In genomic region chr19:45276284-45276687, GRCh38 we compare ENCODE assay signal across 1 cellular context.
TF ChIP-seq lines count a peak whose summit lies in the region.

No MANE protein-coding gene starts in this region.

TF ChIP-seq in HepG2, 621 proteins besides CTCF, POLR2A, EP300 and RAD21 (continued from another document and continues in another):
- TF ChIP-seq, protein P1, sequence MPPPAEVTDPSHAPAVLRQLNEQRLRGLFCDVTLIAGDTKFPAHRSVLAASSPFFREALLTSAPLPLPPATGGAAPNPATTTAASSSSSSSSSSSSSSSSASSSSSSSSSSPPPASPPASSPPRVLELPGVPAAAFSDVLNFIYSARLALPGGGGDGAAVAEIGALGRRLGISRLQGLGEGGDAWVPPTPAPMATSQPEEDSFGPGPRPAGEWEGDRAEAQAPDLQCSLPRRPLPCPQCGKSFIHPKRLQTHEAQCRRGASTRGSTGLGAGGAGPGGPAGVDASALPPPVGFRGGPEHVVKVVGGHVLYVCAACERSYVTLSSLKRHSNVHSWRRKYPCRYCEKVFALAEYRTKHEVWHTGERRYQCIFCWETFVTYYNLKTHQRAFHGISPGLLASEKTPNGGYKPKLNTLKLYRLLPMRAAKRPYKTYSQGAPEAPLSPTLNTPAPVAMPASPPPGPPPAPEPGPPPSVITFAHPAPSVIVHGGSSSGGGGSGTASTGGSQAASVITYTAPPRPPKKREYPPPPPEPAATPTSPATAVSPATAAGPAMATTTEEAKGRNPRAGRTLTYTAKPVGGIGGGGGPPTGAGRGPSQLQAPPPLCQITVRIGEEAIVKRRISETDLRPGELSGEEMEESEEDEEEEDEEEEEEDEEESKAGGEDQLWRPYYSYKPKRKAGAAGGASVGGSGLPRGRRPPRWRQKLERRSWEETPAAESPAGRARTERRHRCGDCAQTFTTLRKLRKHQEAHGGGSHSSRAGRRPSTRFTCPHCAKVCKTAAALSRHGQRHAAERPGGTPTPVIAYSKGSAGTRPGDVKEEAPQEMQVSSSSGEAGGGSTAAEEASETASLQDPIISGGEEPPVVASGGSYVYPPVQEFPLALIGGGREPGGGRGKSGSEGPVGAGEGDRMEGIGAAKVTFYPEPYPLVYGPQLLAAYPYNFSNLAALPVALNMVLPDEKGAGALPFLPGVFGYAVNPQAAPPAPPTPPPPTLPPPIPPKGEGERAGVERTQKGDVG (CRISPR knock-in tag; IDR thresholded peaks at IDR 0.05; ENCODE audit: borderline replicate concordance): peak; percentile 66; the same call in 1 of the 2 replicates
- TF ChIP-seq ZNF790 (CRISPR knock-in tag; IDR thresholded peaks at IDR 0.05; ENCODE audit: borderline replicate concordance) (no peak), DNMT1 (CRISPR knock-in tag; IDR thresholded peaks at IDR 0.05) (no peak), ZNF7 (CRISPR knock-in tag; IDR thresholded peaks at IDR 0.05) (no peak), ZFP36L1 (CRISPR knock-in tag; IDR thresholded peaks at IDR 0.05) (no peak), PHF21A (CRISPR knock-in tag; IDR thresholded peaks at IDR 0.05) (peak; percentile 47), CREM (IDR thresholded peaks at IDR 0.05) (0 out of 2 replicates have a peak, but pooled peaks have one; percentile 18), CREM (CRISPR knock-in tag; IDR thresholded peaks at IDR 0.05) (no peak), ZSCAN21 (CRISPR knock-in tag; IDR thresholded peaks at IDR 0.05; ENCODE audit: borderline replicate concordance) (no peak), NCOA2 (CRISPR knock-in tag; IDR thresholded peaks at IDR 0.05) (0 out of 2 replicates have a peak, but pooled peaks have one; percentile 36), ZNF333 (CRISPR knock-in tag; IDR thresholded peaks at IDR 0.05; ENCODE audit: borderline replicate concordance) (no peak), NFKBIZ (CRISPR knock-in tag; IDR thresholded peaks at IDR 0.05) (no peak), TRAFD1 (CRISPR knock-in tag; IDR thresholded peaks at IDR 0.05; ENCODE audit: borderline replicate concordance) (no peak), HIVEP1 (CRISPR knock-in tag; IDR thresholded peaks at IDR 0.05) (no peak), KDM2A (CRISPR knock-in tag; IDR thresholded peaks at IDR 0.05; ENCODE audit: borderline replicate concordance, low read depth) (0 out of 2 replicates have a peak, but pooled peaks have one; percentile 15), ZBTB3 (CRISPR knock-in tag; IDR thresholded peaks at IDR 0.05; ENCODE audit: borderline replicate concordance, low read depth) (no peak), ZBTB20 (CRISPR knock-in tag; IDR thresholded peaks at IDR 0.05; ENCODE audit: borderline replicate concordance, low read depth) (no peak), ZSCAN5A (CRISPR knock-in tag; IDR thresholded peaks at IDR 0.05; ENCODE audit: borderline replicate concordance) (0 out of 2 replicates have a peak, but pooled peaks have one; percentile 54), IRX3 (CRISPR knock-in tag; IDR thresholded peaks at IDR 0.05; ENCODE audit: borderline replicate concordance, low read depth) (no peak), AGO2 (optimal IDR thresholded peaks at IDR 0.05; ENCODE audit: low read depth, low read length) (no peak), ZNF414 (CRISPR knock-in tag; IDR thresholded peaks at IDR 0.05) (no peak), PLRG1 (conservative IDR thresholded peaks at IDR 0.05) (no peak), ZNF607 (CRISPR knock-in tag; IDR thresholded peaks at IDR 0.05; ENCODE audit: borderline replicate concordance) (no peak), ZNF383 (CRISPR knock-in tag; IDR thresholded peaks at IDR 0.05; ENCODE audit: borderline replicate concordance) (no peak), ZNF562 (CRISPR knock-in tag; IDR thresholded peaks at IDR 0.05; ENCODE audit: borderline replicate concordance) (no peak), PHF5A (CRISPR knock-in tag; IDR thresholded peaks at IDR 0.05; ENCODE audit: low read depth, unreplicated experiment) (no peak), ATF7 (IDR thresholded peaks at IDR 0.05) (no peak), ATF7 (CRISPR knock-in tag; IDR thresholded peaks at IDR 0.05) (no peak), ZNF30 (CRISPR knock-in tag; IDR thresholded peaks at IDR 0.05) (no peak), STAG1 (CRISPR knock-in tag; IDR thresholded peaks at IDR 0.05) (peak; percentile 14; the same call in 1 of the 2 replicates), SALL1 (CRISPR knock-in tag; IDR thresholded peaks at IDR 0.05) (peak; percentile 61; the same call in 1 of the 2 replicates), ZNF552 (CRISPR knock-in tag; IDR thresholded peaks at IDR 0.05; ENCODE audit: borderline replicate concordance) (no peak), SALL2 (CRISPR knock-in tag; IDR thresholded peaks at IDR 0.05) (no peak), MAZ (IDR thresholded peaks at IDR 0.05; ENCODE audit: borderline replicate concordance, low read depth, low read length) (no peak), MAZ (CRISPR knock-in tag; IDR thresholded peaks at IDR 0.05; ENCODE audit: low read depth) (no peak), ZNF557 (CRISPR knock-in tag; IDR thresholded peaks at IDR 0.05) (no peak), ZNF264 (CRISPR knock-in tag; IDR thresholded peaks at IDR 0.05) (no peak), SRF (IDR thresholded peaks at IDR 0.05; ENCODE audit: low read depth, low read length) (no peak), EZH2 (conservative IDR thresholded peaks at IDR 0.05; ENCODE audit: low read depth, low read length) (no peak)
- TF ChIP-seq, protein P2, sequence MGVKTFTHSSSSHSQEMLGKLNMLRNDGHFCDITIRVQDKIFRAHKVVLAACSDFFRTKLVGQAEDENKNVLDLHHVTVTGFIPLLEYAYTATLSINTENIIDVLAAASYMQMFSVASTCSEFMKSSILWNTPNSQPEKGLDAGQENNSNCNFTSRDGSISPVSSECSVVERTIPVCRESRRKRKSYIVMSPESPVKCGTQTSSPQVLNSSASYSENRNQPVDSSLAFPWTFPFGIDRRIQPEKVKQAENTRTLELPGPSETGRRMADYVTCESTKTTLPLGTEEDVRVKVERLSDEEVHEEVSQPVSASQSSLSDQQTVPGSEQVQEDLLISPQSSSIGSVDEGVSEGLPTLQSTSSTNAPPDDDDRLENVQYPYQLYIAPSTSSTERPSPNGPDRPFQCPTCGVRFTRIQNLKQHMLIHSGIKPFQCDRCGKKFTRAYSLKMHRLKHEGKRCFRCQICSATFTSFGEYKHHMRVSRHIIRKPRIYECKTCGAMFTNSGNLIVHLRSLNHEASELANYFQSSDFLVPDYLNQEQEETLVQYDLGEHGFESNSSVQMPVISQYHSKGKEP (CRISPR knock-in tag; IDR thresholded peaks at IDR 0.05): no peak
- TF ChIP-seq, protein P3, sequence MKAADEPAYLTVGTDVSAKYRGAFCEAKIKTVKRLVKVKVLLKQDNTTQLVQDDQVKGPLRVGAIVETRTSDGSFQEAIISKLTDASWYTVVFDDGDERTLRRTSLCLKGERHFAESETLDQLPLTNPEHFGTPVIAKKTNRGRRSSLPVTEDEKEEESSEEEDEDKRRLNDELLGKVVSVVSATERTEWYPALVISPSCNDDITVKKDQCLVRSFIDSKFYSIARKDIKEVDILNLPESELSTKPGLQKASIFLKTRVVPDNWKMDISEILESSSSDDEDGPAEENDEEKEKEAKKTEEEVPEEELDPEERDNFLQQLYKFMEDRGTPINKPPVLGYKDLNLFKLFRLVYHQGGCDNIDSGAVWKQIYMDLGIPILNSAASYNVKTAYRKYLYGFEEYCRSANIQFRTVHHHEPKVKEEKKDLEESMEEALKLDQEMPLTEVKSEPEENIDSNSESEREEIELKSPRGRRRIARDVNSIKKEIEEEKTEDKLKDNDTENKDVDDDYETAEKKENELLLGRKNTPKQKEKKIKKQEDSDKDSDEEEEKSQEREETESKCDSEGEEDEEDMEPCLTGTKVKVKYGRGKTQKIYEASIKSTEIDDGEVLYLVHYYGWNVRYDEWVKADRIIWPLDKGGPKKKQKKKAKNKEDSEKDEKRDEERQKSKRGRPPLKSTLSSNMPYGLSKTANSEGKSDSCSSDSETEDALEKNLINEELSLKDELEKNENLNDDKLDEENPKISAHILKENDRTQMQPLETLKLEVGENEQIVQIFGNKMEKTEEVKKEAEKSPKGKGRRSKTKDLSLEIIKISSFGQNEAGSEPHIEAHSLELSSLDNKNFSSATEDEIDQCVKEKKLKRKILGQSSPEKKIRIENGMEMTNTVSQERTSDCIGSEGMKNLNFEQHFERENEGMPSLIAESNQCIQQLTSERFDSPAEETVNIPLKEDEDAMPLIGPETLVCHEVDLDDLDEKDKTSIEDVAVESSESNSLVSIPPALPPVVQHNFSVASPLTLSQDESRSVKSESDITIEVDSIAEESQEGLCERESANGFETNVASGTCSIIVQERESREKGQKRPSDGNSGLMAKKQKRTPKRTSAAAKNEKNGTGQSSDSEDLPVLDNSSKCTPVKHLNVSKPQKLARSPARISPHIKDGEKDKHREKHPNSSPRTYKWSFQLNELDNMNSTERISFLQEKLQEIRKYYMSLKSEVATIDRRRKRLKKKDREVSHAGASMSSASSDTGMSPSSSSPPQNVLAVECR (CRISPR knock-in tag; IDR thresholded peaks at IDR 0.05; ENCODE audit: borderline replicate concordance): peak; percentile 40; the same call in 1 of the 2 replicates
- TF ChIP-seq, protein P4, sequence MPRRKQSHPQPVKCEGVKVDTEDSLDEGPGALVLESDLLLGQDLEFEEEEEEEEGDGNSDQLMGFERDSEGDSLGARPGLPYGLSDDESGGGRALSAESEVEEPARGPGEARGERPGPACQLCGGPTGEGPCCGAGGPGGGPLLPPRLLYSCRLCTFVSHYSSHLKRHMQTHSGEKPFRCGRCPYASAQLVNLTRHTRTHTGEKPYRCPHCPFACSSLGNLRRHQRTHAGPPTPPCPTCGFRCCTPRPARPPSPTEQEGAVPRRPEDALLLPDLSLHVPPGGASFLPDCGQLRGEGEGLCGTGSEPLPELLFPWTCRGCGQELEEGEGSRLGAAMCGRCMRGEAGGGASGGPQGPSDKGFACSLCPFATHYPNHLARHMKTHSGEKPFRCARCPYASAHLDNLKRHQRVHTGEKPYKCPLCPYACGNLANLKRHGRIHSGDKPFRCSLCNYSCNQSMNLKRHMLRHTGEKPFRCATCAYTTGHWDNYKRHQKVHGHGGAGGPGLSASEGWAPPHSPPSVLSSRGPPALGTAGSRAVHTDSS (CRISPR knock-in tag; conservative IDR thresholded peaks at IDR 0.05): no peak
- TF ChIP-seq, protein P5, sequence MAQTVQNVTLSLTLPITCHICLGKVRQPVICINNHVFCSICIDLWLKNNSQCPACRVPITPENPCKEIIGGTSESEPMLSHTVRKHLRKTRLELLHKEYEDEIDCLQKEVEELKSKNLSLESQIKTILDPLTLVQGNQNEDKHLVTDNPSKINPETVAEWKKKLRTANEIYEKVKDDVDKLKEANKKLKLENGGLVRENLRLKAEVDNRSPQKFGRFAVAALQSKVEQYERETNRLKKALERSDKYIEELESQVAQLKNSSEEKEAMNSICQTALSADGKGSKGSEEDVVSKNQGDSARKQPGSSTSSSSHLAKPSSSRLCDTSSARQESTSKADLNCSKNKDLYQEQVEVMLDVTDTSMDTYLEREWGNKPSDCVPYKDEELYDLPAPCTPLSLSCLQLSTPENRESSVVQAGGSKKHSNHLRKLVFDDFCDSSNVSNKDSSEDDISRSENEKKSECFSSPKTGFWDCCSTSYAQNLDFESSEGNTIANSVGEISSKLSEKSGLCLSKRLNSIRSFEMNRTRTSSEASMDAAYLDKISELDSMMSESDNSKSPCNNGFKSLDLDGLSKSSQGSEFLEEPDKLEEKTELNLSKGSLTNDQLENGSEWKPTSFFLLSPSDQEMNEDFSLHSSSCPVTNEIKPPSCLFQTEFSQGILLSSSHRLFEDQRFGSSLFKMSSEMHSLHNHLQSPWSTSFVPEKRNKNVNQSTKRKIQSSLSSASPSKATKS (CRISPR knock-in tag; IDR thresholded peaks at IDR 0.05): no peak
- TF ChIP-seq, protein P6, sequence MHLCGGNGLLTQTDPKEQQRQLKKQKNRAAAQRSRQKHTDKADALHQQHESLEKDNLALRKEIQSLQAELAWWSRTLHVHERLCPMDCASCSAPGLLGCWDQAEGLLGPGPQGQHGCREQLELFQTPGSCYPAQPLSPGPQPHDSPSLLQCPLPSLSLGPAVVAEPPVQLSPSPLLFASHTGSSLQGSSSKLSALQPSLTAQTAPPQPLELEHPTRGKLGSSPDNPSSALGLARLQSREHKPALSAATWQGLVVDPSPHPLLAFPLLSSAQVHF (CRISPR knock-in tag; IDR thresholded peaks at IDR 0.05): no peak
- TF ChIP-seq, protein P7, sequence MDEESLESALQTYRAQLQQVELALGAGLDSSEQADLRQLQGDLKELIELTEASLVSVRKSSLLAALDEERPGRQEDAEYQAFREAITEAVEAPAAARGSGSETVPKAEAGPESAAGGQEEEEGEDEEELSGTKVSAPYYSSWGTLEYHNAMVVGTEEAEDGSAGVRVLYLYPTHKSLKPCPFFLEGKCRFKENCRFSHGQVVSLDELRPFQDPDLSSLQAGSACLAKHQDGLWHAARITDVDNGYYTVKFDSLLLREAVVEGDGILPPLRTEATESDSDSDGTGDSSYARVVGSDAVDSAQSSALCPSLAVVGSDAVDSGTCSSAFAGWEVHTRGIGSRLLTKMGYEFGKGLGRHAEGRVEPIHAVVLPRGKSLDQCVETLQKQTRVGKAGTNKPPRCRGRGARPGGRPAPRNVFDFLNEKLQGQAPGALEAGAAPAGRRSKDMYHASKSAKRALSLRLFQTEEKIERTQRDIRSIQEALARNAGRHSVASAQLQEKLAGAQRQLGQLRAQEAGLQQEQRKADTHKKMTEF (CRISPR knock-in tag; IDR thresholded peaks at IDR 0.05): peak; percentile 43; the same call in 1 of the 2 replicates
